Comparison of ENCODE assay signal across 8 cellular contexts in the genomic region with DNA sequence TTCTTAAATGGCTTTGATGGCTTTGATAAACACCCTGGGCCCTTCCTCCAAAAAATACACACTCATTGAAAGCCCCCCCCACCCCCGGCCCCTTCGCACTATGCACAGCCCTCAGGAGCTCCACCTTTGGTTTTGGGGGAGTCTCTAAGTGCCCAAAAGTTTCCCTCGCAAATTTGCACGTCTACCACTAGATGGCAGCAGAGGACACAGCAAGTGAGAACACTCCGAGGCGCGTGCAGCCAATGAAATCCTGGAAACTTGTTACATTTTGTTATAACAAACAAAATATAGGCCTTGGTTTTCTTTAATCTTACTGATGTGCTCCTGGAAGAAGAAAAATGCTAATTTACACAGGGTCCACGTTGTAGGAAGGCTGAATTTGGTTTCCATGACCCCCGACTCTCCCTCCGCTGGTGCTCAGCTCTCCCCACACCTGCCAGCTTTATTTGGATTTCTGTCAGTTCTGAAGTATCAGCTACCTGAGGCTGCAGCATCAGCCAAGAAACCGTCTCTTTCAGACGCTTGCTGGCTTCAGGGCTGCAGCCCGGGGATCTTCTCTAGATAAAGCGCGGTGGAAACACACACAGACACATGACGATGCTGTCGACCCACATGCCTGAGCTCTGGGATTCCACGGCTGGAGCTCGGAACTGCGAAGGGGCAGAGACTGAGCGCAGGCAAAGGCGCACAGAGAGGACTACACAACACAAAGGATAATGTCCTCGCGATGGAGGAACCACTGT.
A peak's percentile ranks its signal among the peaks of the same experiment; 100 is the strongest.
DNase-seq lines count a peak whose midpoint lies in the region; ATAC-seq and TF ChIP-seq lines count a peak whose summit lies in the region.

No MANE protein-coding gene starts in this region.

- H2AFZ ChIP-seq in PC-9 (no peak overlapping the region), neuronal stem cell (ENCODE audit: low read length) (no peak overlapping the region)

- H2AK5ac ChIP-seq in neuronal stem cell (ENCODE audit: low read depth, low read length): peak overlapping the region; percentile 33

- POLR2A ChIA-PET in PC-9 (lab: Charles Lee; ENCODE audit: unreplicated experiment): no interaction called here

- no peaks in the 10 kb centered on the region for H3K36me3 ChIP-seq in PC-9 (ENCODE audit: low read depth)
- H3K36me3 ChIP-seq in neuronal stem cell (replicated peaks in 1 of 2; ENCODE audit: control insufficient read depth in 2 of 2, insufficient read depth in 2 of 2, low read length in 2 of 2): no peaks in the 10 kb centered on the region
- no peaks in the 10 kb centered on the region for H3K36me3 ChIP-seq in tibial artery

- ATAC-seq in activated T-cell treated with anti-CD3 and anti-CD28 coated beads, Interleukin-2, amount 50 U/mL, for 72 hours (replicated peaks in 1 of 2): peak; percentile 61 to 78
- ATAC-seq in GM19452 (IDR thresholded peaks at IDR 0.05; ENCODE audit: unreplicated experiment): no peak

- H2BK5ac ChIP-seq in neuronal stem cell (ENCODE audit: low read length): no peak overlapping the region

- H3K4me3 ChIP-seq in GM12864 (ENCODE audit: low read depth, low read length) (no peak overlapping the region), PC-9 (no peak overlapping the region), fibroblast of pulmonary artery (replicated peaks; ENCODE audit: low read depth, low read length) (no peak overlapping the region), neuronal stem cell (ENCODE audit: low read length in 2 of 2) (no peak overlapping the region), tibial artery (no peak overlapping the region)

- no peak overlapping the region for H3K4me3 Mint-ChIP-seq in activated T-cell treated with anti-CD3 and anti-CD28 coated beads, Interleukin-2, amount 50 U/mL, for 72 hours

- H3K79me1 ChIP-seq in neuronal stem cell (ENCODE audit: low read depth, low read length): peaks cover 3% of the 10 kb centered on the region

- no peak overlapping the region for H4K91ac ChIP-seq in neuronal stem cell (ENCODE audit: low read depth, low read length, poor library complexity)

- no peak overlapping the region for H3K27ac ChIP-seq in PC-9
- no peak overlapping the region for H3K27ac ChIP-seq in neuronal stem cell (replicated peaks; ENCODE audit: low read length)
- H3K27ac ChIP-seq in tibial artery: no peak overlapping the region

- TF ChIP-seq CTCF in GM12864 (IDR thresholded peaks at IDR 0.05; ENCODE audit: low read depth, low read length, missing control alignments) (peak; percentile 84), PC-9 (conservative IDR thresholded peaks at IDR 0.05) (peak; percentile 87), fibroblast of pulmonary artery (IDR thresholded peaks at IDR 0.05; ENCODE audit: low read length, missing control alignments) (peak; percentile 93), tibial artery (IDR thresholded peaks at IDR 0.05) (peak; percentile 58 to 86)

- H3K4me1 Mint-ChIP-seq in activated T-cell treated with anti-CD3 and anti-CD28 coated beads, Interleukin-2, amount 50 U/mL, for 72 hours (ENCODE audit: low read depth): peaks cover 5% of the 10 kb centered on the region

- H2BK120ac ChIP-seq in neuronal stem cell (ENCODE audit: low read depth, low read length): no peak overlapping the region

- H3K9ac ChIP-seq in neuronal stem cell (ENCODE audit: low read depth, low read length, poor library complexity): no peak overlapping the region

- no peak overlapping the region for H2BK15ac ChIP-seq in neuronal stem cell (ENCODE audit: low read length)

- no peaks in the 10 kb centered on the region for H3F3A ChIP-seq in PC-9 (ENCODE audit: insufficient read depth, low read depth)

- H3K4me2 ChIP-seq in PC-9 (no peak overlapping the region), neuronal stem cell (ENCODE audit: insufficient read depth, low read length, poor library complexity, severe bottlenecking) (no peak overlapping the region)

- H4K20me1 ChIP-seq in PC-9 (ENCODE audit: insufficient read depth): peaks cover 2% of the 10 kb centered on the region; the same call in 1 of the 2 replicates

- H3K27me3 ChIP-seq in PC-9 (ENCODE audit: insufficient read depth, low read depth) (peaks cover 3% of the 10 kb centered on the region; the same call in 1 of the 2 replicates), neuronal stem cell (ENCODE audit: control insufficient read depth in 3 of 3, insufficient read depth in 3 of 3, low read depth in 1 of 3, low read length in 3 of 3) (no peaks in the 10 kb centered on the region), tibial artery (peaks cover 0 to 9% of the 10 kb centered on the region in 2 donors)

- H2BK12ac ChIP-seq in neuronal stem cell (ENCODE audit: low read length): no peak overlapping the region

- no peak overlapping the region for H4K8ac ChIP-seq in neuronal stem cell (ENCODE audit: low read depth, low read length)

- DNase-seq in GM12864 (ENCODE audit: low read depth) (peak; percentile 41), HT1080 (ENCODE audit: low read depth) (peak; percentile 38), PC-9 (peak; percentile 27 to 42), fibroblast of pulmonary artery (ENCODE audit: low read depth) (peak; percentile 84), neuronal stem cell (ENCODE audit: low spot score) (peak; percentile 82), tibial artery (peak in 1 of 2 donors; percentile 41)
- DNase-seq in activated T-cell treated with anti-CD3 and anti-CD28 coated beads, Interleukin-2, amount 50 U/mL, for 72 hours: peak; percentile 52 to 69

- no peak overlapping the region for H3K23ac ChIP-seq in neuronal stem cell (ENCODE audit: low read depth, low read length, poor library complexity)

- H3K36me3 Mint-ChIP-seq in activated T-cell treated with anti-CD3 and anti-CD28 coated beads, Interleukin-2, amount 50 U/mL, for 72 hours (ENCODE audit: insufficient read depth in 2 of 2): no peaks in the 10 kb centered on the region

- no peaks in the 10 kb centered on the region for H3K9me3 Mint-ChIP-seq in activated T-cell treated with anti-CD3 and anti-CD28 coated beads, Interleukin-2, amount 50 U/mL, for 72 hours

- intact Hi-C loops in PC-9 (cut with micrococcal nuclease; ENCODE audit: unreplicated experiment): loop anchor here (1.0 to 10.0 kb wide), 3 partner anchors 214 to 367 kb away; no protein-coding TSS in a partner anchor
- intact Hi-C loops in tibial artery (cut with DNase I; ENCODE audit: low total_unique reads): loop anchor here (10.0 kb wide), 1 partner anchor 219 kb away; a partner anchor contains a TSS

- H3K79me2 ChIP-seq in PC-9 (ENCODE audit: low read depth): no peaks in the 10 kb centered on the region

- peaks cover 18% of the 10 kb centered on the region for H3K27me3 Mint-ChIP-seq in activated T-cell treated with anti-CD3 and anti-CD28 coated beads, Interleukin-2, amount 50 U/mL, for 72 hours (ENCODE audit: low read depth)

- H3K9me3 ChIP-seq in PC-9 (ENCODE audit: insufficient read depth, low read depth): no peaks in the 10 kb centered on the region
- H3K9me3 ChIP-seq in neuronal stem cell (replicated peaks in 1 of 2; ENCODE audit: control insufficient read depth in 2 of 2, insufficient read depth in 1 of 2, low read depth in 1 of 2, low read length in 2 of 2): no peaks in the 10 kb centered on the region
- no peaks in the 10 kb centered on the region for H3K9me3 ChIP-seq in tibial artery

- CTCF ChIA-PET in PC-9 (lab: Charles Lee): interaction anchor here (0.6 to 1.0 kb wide), 3 partner anchors 25 to 215 kb away, joined by 3 to 4 read pairs (median 3); no protein-coding TSS in a partner anchor

- no peak overlapping the region for H3K4ac ChIP-seq in neuronal stem cell (ENCODE audit: low read length)

- no peak overlapping the region for H3K27ac Mint-ChIP-seq in activated T-cell treated with anti-CD3 and anti-CD28 coated beads, Interleukin-2, amount 50 U/mL, for 72 hours

- no CpG with 5 or more reads among the region's 24 CpGs for WGBS in neuronal stem cell (ENCODE audit: extremely low coverage in 2 of 2, insufficient read length in 2 of 2, insufficient replicate concordance in 1 of 2), 2 donors

- no TSS peak for BruUV-seq in PC-9 (replicated peaks; lab: Mats Ljungman, UMichigan)

- H3K18ac ChIP-seq in neuronal stem cell (ENCODE audit: low read length): no peak overlapping the region

- H3K14ac ChIP-seq in neuronal stem cell (ENCODE audit: low read length): no peak overlapping the region

- no peaks in the 10 kb centered on the region for H3K4me1 ChIP-seq in PC-9 (replicated peaks; ENCODE audit: insufficient read depth)
- no peaks in the 10 kb centered on the region for H3K4me1 ChIP-seq in neuronal stem cell (ENCODE audit: control insufficient read depth in 2 of 2, insufficient read depth in 1 of 2, low read depth in 1 of 2, low read length in 2 of 2)
- H3K4me1 ChIP-seq in tibial artery: no peaks in the 10 kb centered on the region

- no peaks in the 10 kb centered on the region for H3K9me2 ChIP-seq in PC-9 (ENCODE audit: insufficient read depth)
